Comparison of ENCODE assay signal across 24 cellular contexts in genomic region chr5:73692981-73693380, GRCh38.
A peak's percentile ranks its signal among the peaks of the same experiment; 100 is the strongest.
DNase-seq lines count a peak whose midpoint lies in the region; ATAC-seq and TF ChIP-seq lines count a peak whose summit lies in the region.
"Had no signal": no experiment of that assay in that cellular context is flagged by ENCODE, and none has a peak within 500 bp of the region (broad histone marks: within the 10 kb centered on the region; RNA-seq: fewer than 3 reads in every experiment).

No MANE protein-coding gene starts in this region.

- H3K4me1 ChIP-seq in Caco-2 = no peaks in the 10 kb centered on the region
- H3K4me1 ChIP-seq: BLaER1 treated with 17β-estradiol and CSF1 and Interleukin-3, amounts not matched to agents 10 nM and 100 nM; lower lobe of right lung had no signal

- no peaks in the 10 kb centered on the region for H3K9me3 ChIP-seq in Caco-2
- H3K9me3 ChIP-seq: BLaER1 treated with 17β-estradiol and CSF1 and Interleukin-3, amounts not matched to agents 10 nM and 100 nM; esophagus squamous epithelium; gastroesophageal sphincter; lower lobe of right lung; MG63; neutrophil; upper lobe of left lung had no signal

- H3K27ac ChIP-seq in brain microvascular endothelial cell = peak overlapping the region; percentile 60
- H3K27ac ChIP-seq: BLaER1 treated with 17β-estradiol and CSF1 and Interleukin-3, amounts not matched to agents 10 nM and 100 nM; esophagus squamous epithelium; gastroesophageal sphincter; lower lobe of right lung; neutrophil; upper lobe of left lung had no signal

- in situ Hi-C loops in brain microvascular endothelial cell (cut with HindIII; ENCODE audit: low pct_ligation_motif_present, low sequenced_read_pairs) = no loop called here

- H3K36me3 Mint-ChIP-seq in stimulated activated naive CD8-positive, alpha-beta T cell treated with anti-CD3 and anti-CD28 coated beads, Interleukin-15, Interleukin-2, amounts not matched to agents 100 ng/mL and 50 ng/mL, for 24 hours (ENCODE audit: low read depth) = no peaks in the 10 kb centered on the region
- no peaks in the 10 kb centered on the region for H3K36me3 Mint-ChIP-seq in natural killer cell
- no peaks in the 10 kb centered on the region for H3K36me3 Mint-ChIP-seq in Caco-2 (ENCODE audit: insufficient read depth, unreplicated experiment)
- no peaks in the 10 kb centered on the region for H3K36me3 Mint-ChIP-seq in activated CD4-positive, alpha-beta T cell treated with anti-CD3 and anti-CD28 coated beads for 36 hours (ENCODE audit: low read depth)
- H3K36me3 Mint-ChIP-seq: activated naive CD4-positive, alpha-beta T cell treated with anti-CD3 and anti-CD28 coated beads, Interleukin-2, amount 10 ng/mL, durations not matched to agents 7 days and 5 days; IgD-negative memory B cell had no signal

- POLR2A ChIA-PET in Caco-2 (lab: Charles Lee) = no interaction called here
- POLR2A ChIA-PET in activated CD4-positive, alpha-beta T cell treated with anti-CD3 and anti-CD28 coated beads for 36 hours (lab: Charles Lee) = no interaction called here

- intact Hi-C loops in natural killer cell (cut with micrococcal nuclease) = loop anchor here (10.0 kb wide), 2 partner anchors 68 to 952 kb away; partner anchors contain the start of genes ARHGEF28 and ENC1
- intact Hi-C loops in Caco-2 (cut with micrococcal nuclease; ENCODE audit: unreplicated experiment) = loop anchor here (1.0 to 5.0 kb wide), 2 partner anchors 61 to 102 kb away; no protein-coding TSS in a partner anchor
- intact Hi-C loops in activated CD4-positive, alpha-beta T cell treated with anti-CD3 and anti-CD28 coated beads for 36 hours (cut with DNase I, micrococcal nuclease) = loop anchor here (1.0 to 10.0 kb wide), 3 partner anchors 101 to 1832 kb away; no protein-coding TSS in a partner anchor

- no peak overlapping the region for H3K27ac Mint-ChIP-seq in stimulated activated naive CD8-positive, alpha-beta T cell treated with anti-CD3 and anti-CD28 coated beads, Interleukin-15, Interleukin-2, amounts not matched to agents 100 ng/mL and 50 ng/mL, for 24 hours
- H3K27ac Mint-ChIP-seq in natural killer cell (peak overlapping the region; percentile 81 to 88), Caco-2 (ENCODE audit: unreplicated experiment) (no peak overlapping the region)
- no peak overlapping the region for H3K27ac Mint-ChIP-seq in activated CD4-positive, alpha-beta T cell treated with anti-CD3 and anti-CD28 coated beads for 36 hours
- H3K27ac Mint-ChIP-seq: activated naive CD4-positive, alpha-beta T cell treated with anti-CD3 and anti-CD28 coated beads, Interleukin-2, amount 10 ng/mL, durations not matched to agents 7 days and 5 days; IgD-negative memory B cell had no signal

- CTCF ChIA-PET in Caco-2 (lab: Charles Lee) = interaction anchor here (0.6 to 2.9 kb wide), 5 partner anchors 13 to 106 kb away, joined by 3 to 22 read pairs (median 3); no protein-coding TSS in a partner anchor
- CTCF ChIA-PET in activated CD4-positive, alpha-beta T cell treated with anti-CD3 and anti-CD28 coated beads for 36 hours (lab: Charles Lee) = interaction anchor here (0.6 to 1.7 kb wide), 4 partner anchors 15 to 81 kb away, joined by 3 to 4 read pairs (median 3); no protein-coding TSS in a partner anchor

- no peaks in the 10 kb centered on the region for H3K9me3 Mint-ChIP-seq in stimulated activated naive CD8-positive, alpha-beta T cell treated with anti-CD3 and anti-CD28 coated beads, Interleukin-15, Interleukin-2, amounts not matched to agents 100 ng/mL and 50 ng/mL, for 24 hours
- H3K9me3 Mint-ChIP-seq in natural killer cell (no peaks in the 10 kb centered on the region), Caco-2 (ENCODE audit: unreplicated experiment) (no peaks in the 10 kb centered on the region)
- no peaks in the 10 kb centered on the region for H3K9me3 Mint-ChIP-seq in activated CD4-positive, alpha-beta T cell treated with anti-CD3 and anti-CD28 coated beads for 36 hours (ENCODE audit: low read depth)
- H3K9me3 Mint-ChIP-seq: activated naive CD4-positive, alpha-beta T cell treated with anti-CD3 and anti-CD28 coated beads, Interleukin-2, amount 10 ng/mL, durations not matched to agents 7 days and 5 days; IgD-negative memory B cell had no signal

- H3K27me3 Mint-ChIP-seq in stimulated activated naive CD8-positive, alpha-beta T cell treated with anti-CD3 and anti-CD28 coated beads, Interleukin-15, Interleukin-2, amounts not matched to agents 100 ng/mL and 50 ng/mL, for 24 hours = peaks cover 20% of the 10 kb centered on the region
- H3K27me3 Mint-ChIP-seq in natural killer cell (ENCODE audit: low read depth in 2 of 2) = no peaks in the 10 kb centered on the region
- peaks cover 7% of the 10 kb centered on the region for H3K27me3 Mint-ChIP-seq in Caco-2 (ENCODE audit: insufficient read depth, unreplicated experiment)
- peaks cover 16% of the 10 kb centered on the region for H3K27me3 Mint-ChIP-seq in activated CD4-positive, alpha-beta T cell treated with anti-CD3 and anti-CD28 coated beads for 36 hours

- no peak for ATAC-seq in stimulated activated naive CD8-positive, alpha-beta T cell treated with anti-CD3 and anti-CD28 coated beads, Interleukin-15, Interleukin-2, amounts not matched to agents 100 U/mL and 50 U/mL, for 24 hours
- ATAC-seq in natural killer cell = no peak
- no peak for ATAC-seq in HG03520 (IDR thresholded peaks at IDR 0.05; ENCODE audit: unreplicated experiment)
- no peak for ATAC-seq in activated CD4-positive, alpha-beta T cell treated with anti-CD3 and anti-CD28 coated beads for 36 hours
- ATAC-seq: gastroesophageal sphincter had no signal

- BruUV-seq in Caco-2 (replicated peaks; lab: Mats Ljungman, UMichigan) = no TSS peak

- peaks cover 34% of the 10 kb centered on the region for H3K4me1 Mint-ChIP-seq in stimulated activated naive CD8-positive, alpha-beta T cell treated with anti-CD3 and anti-CD28 coated beads, Interleukin-15, Interleukin-2, amounts not matched to agents 100 ng/mL and 50 ng/mL, for 24 hours (ENCODE audit: low read depth)
- peaks cover 47 to 53% of the 10 kb centered on the region in 2 donors for H3K4me1 Mint-ChIP-seq in natural killer cell
- no peaks in the 10 kb centered on the region for H3K4me1 Mint-ChIP-seq in Caco-2 (ENCODE audit: low read depth, unreplicated experiment)
- peaks cover 22% of the 10 kb centered on the region for H3K4me1 Mint-ChIP-seq in activated CD4-positive, alpha-beta T cell treated with anti-CD3 and anti-CD28 coated beads for 36 hours
- H3K4me1 Mint-ChIP-seq: activated naive CD4-positive, alpha-beta T cell treated with anti-CD3 and anti-CD28 coated beads, Interleukin-2, amount 10 ng/mL, durations not matched to agents 7 days and 5 days; IgD-negative memory B cell had no signal

- TF ChIP-seq CTCF in brain microvascular endothelial cell (IDR thresholded peaks at IDR 0.05; ENCODE audit: low read depth, low read length, missing control alignments) (no peak), natural killer cell (IDR thresholded peaks at IDR 0.05) (no peak), Caco-2 (IDR thresholded peaks at IDR 0.05; ENCODE audit: insufficient read depth in 1 of 2, low read depth in 1 of 2, low read length in 1 of 2, severe bottlenecking in 1 of 2, unreplicated experiment in 1 of 2) (no peak)

- H3K4me3 Mint-ChIP-seq in stimulated activated naive CD8-positive, alpha-beta T cell treated with anti-CD3 and anti-CD28 coated beads, Interleukin-15, Interleukin-2, amounts not matched to agents 100 ng/mL and 50 ng/mL, for 24 hours = peak overlapping the region; percentile 30
- H3K4me3 Mint-ChIP-seq in natural killer cell (peak overlapping the region; percentile 80), Caco-2 (ENCODE audit: unreplicated experiment) (no peak overlapping the region)
- H3K4me3 Mint-ChIP-seq in activated CD4-positive, alpha-beta T cell treated with anti-CD3 and anti-CD28 coated beads for 36 hours = no peak overlapping the region
- H3K4me3 Mint-ChIP-seq: activated naive CD4-positive, alpha-beta T cell treated with anti-CD3 and anti-CD28 coated beads, Interleukin-2, amount 10 ng/mL, durations not matched to agents 7 days and 5 days; IgD-negative memory B cell had no signal

- no peak for DNase-seq in stimulated activated naive CD8-positive, alpha-beta T cell treated with anti-CD3 and anti-CD28 coated beads, Interleukin-15, Interleukin-2, amounts not matched to agents 100 U/mL and 50 U/mL, for 24 hours
- no peak for DNase-seq in brain microvascular endothelial cell
- DNase-seq in natural killer cell = no peak
- DNase-seq in NCI-H1048 (lab: John Stamatoyannopoulos, UW) = no peak
- DNase-seq in Caco-2 = no peak
- no peak for DNase-seq in activated CD4-positive, alpha-beta T cell treated with anti-CD3 and anti-CD28 coated beads for 36 hours
- DNase-seq: activated naive CD4-positive, alpha-beta T cell treated with anti-CD3 and anti-CD28 coated beads, Interleukin-2, amount 10 ng/mL, durations not matched to agents 7 days and 5 days; activated T-cell treated with anti-CD3 and anti-CD28 coated beads, Interleukin-2, amount 50 U/mL, for 48 hours; effector CD4-positive, alpha-beta T cell; esophagus squamous epithelium; lower lobe of right lung; NCI-H1436 treated with DMSO at 0.1 percent for 48 hours; NCI-H2171; NCI-H524 treated with DMSO at 0.1 percent for 48 hours; stimulated activated CD4-positive, alpha-beta T cell treated with anti-CD3 and anti-CD28 coated beads, Interleukin-4, amount 100 ng/mL, for 4 hours; T-helper 9 cell; upper lobe of left lung had no signal

- no peaks in the 10 kb centered on the region for H3K27me3 ChIP-seq in brain microvascular endothelial cell (replicated peaks)
- no peaks in the 10 kb centered on the region for H3K27me3 ChIP-seq in Caco-2 (replicated peaks; ENCODE audit: control insufficient read depth, insufficient read depth, low read length)
- H3K27me3 ChIP-seq: BLaER1 treated with 17β-estradiol and CSF1 and Interleukin-3, amounts not matched to agents 10 nM and 100 nM; esophagus squamous epithelium; gastroesophageal sphincter; MG63; neutrophil; upper lobe of left lung had no signal

- H3K4me3 ChIP-seq in brain microvascular endothelial cell (ENCODE audit: low read depth, low read length) = no peak overlapping the region
- no peak overlapping the region for H3K4me3 ChIP-seq in Caco-2 (ENCODE audit: low read depth, low read length)
- H3K4me3 ChIP-seq: BLaER1 treated with 17β-estradiol and CSF1 and Interleukin-3, amounts not matched to agents 10 nM and 100 nM; esophagus squamous epithelium; gastroesophageal sphincter; lower lobe of right lung; MG63; upper lobe of left lung had no signal

- H3K36me3 ChIP-seq in brain microvascular endothelial cell (replicated peaks) (no peaks in the 10 kb centered on the region), Caco-2 (ENCODE audit: control insufficient read depth, insufficient read depth, low read length) (no peaks in the 10 kb centered on the region)
- H3K36me3 ChIP-seq: BLaER1 treated with 17β-estradiol and CSF1 and Interleukin-3, amounts not matched to agents 10 nM and 100 nM; esophagus squamous epithelium; gastroesophageal sphincter; lower lobe of right lung; neutrophil; upper lobe of left lung had no signal

Comparison
In these comparisons a context has a peak if more than half of its experiments do, and no peak if none do; other contexts are left out.
1. H3K27ac Mint-ChIP-seq: peak in natural killer cell (2 of 2); none in stimulated activated naive CD8-positive, alpha-beta T cell treated with anti-CD3 and anti-CD28 coated beads, Interleukin-15, Interleukin-2, amounts not matched to agents 100 ng/mL and 50 ng/mL, for 24 hours (single experiment), Caco-2 (single experiment) and activated CD4-positive, alpha-beta T cell treated with anti-CD3 and anti-CD28 coated beads for 36 hours (single experiment).
2. H3K4me3 Mint-ChIP-seq: peak in stimulated activated naive CD8-positive, alpha-beta T cell treated with anti-CD3 and anti-CD28 coated beads, Interleukin-15, Interleukin-2, amounts not matched to agents 100 ng/mL and 50 ng/mL, for 24 hours (single experiment) and natural killer cell (single experiment); none in Caco-2 (single experiment) and activated CD4-positive, alpha-beta T cell treated with anti-CD3 and anti-CD28 coated beads for 36 hours (single experiment).